27 cellular contexts compared by ENCODE assay signal in the genomic region with DNA sequence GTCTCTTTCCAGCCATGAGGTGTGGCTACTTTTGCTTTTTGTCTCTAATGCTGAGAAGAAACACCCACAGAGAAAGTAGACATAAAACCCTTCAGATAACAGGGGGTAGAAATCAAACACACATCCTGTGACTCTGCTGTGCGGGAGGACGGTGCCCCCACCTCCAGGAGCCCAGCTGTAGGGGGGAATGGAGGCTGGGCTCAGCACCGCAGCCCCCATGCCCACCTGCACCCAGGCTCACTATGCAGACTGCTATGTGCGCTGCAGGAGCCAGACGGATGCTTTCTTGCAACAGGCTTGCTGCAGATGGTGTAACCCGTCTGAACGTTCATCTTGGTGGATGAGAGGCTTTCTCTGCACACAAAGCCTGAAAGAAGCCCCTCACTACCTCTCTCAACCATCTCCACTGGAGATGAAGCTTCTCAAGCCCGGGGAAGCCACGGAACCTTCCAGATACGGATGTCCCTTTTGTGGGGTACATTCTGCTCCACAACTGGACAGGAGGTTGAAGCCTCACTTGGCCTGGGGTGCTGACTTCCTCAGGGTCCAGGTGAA.
DNase-seq lines count a peak whose midpoint lies in the region; ATAC-seq, FAIRE-seq and TF ChIP-seq lines count a peak whose summit lies in the region.
"Had no signal": no experiment of that assay in that cellular context is flagged by ENCODE, and none has a peak within 500 bp of the region (broad histone marks: within the 10 kb centered on the region; RNA-seq: fewer than 3 reads in every experiment).

No MANE protein-coding gene starts in this region.

- CTCF ChIA-PET in activated CD4-positive, alpha-beta memory T cell treated with anti-CD3 and anti-CD28 coated beads, Interleukin-2, amount 10 ng/mL, durations not matched to agents 7 days and 5 days (lab: Charles Lee): no interaction called here
- CTCF ChIA-PET in activated CD4-positive, alpha-beta memory T cell treated with anti-CD3 and anti-CD28 coated beads for 36 hours (lab: Charles Lee): no interaction called here

- TF ChIP-seq POLR2A in lower leg skin (IDR thresholded peaks at IDR 0.05) (no peak), testis (IDR thresholded peaks at IDR 0.05) (no peak)

- H3K4me1 ChIP-seq in DND-41 (ENCODE audit: insufficient read depth, low read length) (peaks cover 14% of the 10 kb centered on the region; the same call in 1 of the 2 replicates), testis (peaks cover 28% of the 10 kb centered on the region), pancreas (no peaks in the 10 kb centered on the region)
- H3K4me1 ChIP-seq: HAP-1, SJSA1 had no signal

- H3K4me3 ChIP-seq in DND-41 (ENCODE audit: low read depth in 1 of 2, low read length in 2 of 2) (no peak overlapping the region), lower leg skin (ENCODE audit: low read depth, poor library complexity, severe bottlenecking) (no peak overlapping the region), testis (no peak overlapping the region), pancreas (no peak overlapping the region)
- H3K4me3 ChIP-seq: BLaER1, GM23338, HAP-1, MG63, SJSA1 had no signal

- no peak for TF ChIP-seq CTCF in DND-41 (IDR thresholded peaks at IDR 0.05; ENCODE audit: borderline replicate concordance, extremely low read depth, low read length, poor library complexity, severe bottlenecking)
- TF ChIP-seq CTCF in lower leg skin (IDR thresholded peaks at IDR 0.05): no peak
- TF ChIP-seq CTCF in testis (IDR thresholded peaks at IDR 0.05): no peak
- TF ChIP-seq CTCF in endothelial cell (IDR thresholded peaks at IDR 0.05; ENCODE audit: unreplicated experiment): no peak
- TF ChIP-seq CTCF in pancreas (IDR thresholded peaks at IDR 0.05): no peak

- H3K9me3 Mint-ChIP-seq in activated CD4-positive, alpha-beta memory T cell treated with anti-CD3 and anti-CD28 coated beads, Interleukin-2, amount 10 ng/mL, durations not matched to agents 7 days and 5 days: no peaks in the 10 kb centered on the region
- no peaks in the 10 kb centered on the region for H3K9me3 Mint-ChIP-seq in activated CD4-positive, alpha-beta memory T cell treated with anti-CD3 and anti-CD28 coated beads for 36 hours
- no peaks in the 10 kb centered on the region for H3K9me3 Mint-ChIP-seq in endothelial cell (ENCODE audit: unreplicated experiment)
- H3K9me3 Mint-ChIP-seq: CD4-positive, CD25-positive, alpha-beta regulatory T cell; GM23338 had no signal

- no peak overlapping the region for H3K9ac ChIP-seq in DND-41 (ENCODE audit: low read depth, low read length)
- H3K9ac ChIP-seq: BLaER1 had no signal

- WGBS in lower leg skin, 2 donors: 87 to 90% methylated on average over 9 to 10 of the region's 10 CpGs
- WGBS in testis, 2 donors: 85 to 86% methylated on average over 5 to 10 of the region's 10 CpGs
- WGBS in pancreas, 2 donors: 87 to 92% methylated on average over 10 of the region's 10 CpGs

- H3K4me2 ChIP-seq in DND-41 (ENCODE audit: insufficient read depth, low read length): no peak overlapping the region
- H3K4me2 ChIP-seq: BLaER1, GM23338 had no signal

- H3K36me3 ChIP-seq in DND-41 (ENCODE audit: insufficient read depth, low read length) (no peaks in the 10 kb centered on the region), testis (ENCODE audit: low read depth, missing control alignments) (no peaks in the 10 kb centered on the region), pancreas (no peaks in the 10 kb centered on the region)
- H3K36me3 ChIP-seq: BLaER1, HAP-1, MG63, SJSA1 had no signal

- FAIRE-seq in pancreas (lab: Jason Lieb, UNC): no peak
- FAIRE-seq: GM18507 had no signal

- H3K27me3 Mint-ChIP-seq in activated CD4-positive, alpha-beta memory T cell treated with anti-CD3 and anti-CD28 coated beads, Interleukin-2, amount 10 ng/mL, durations not matched to agents 7 days and 5 days: peaks cover 15% of the 10 kb centered on the region
- no peaks in the 10 kb centered on the region for H3K27me3 Mint-ChIP-seq in activated CD4-positive, alpha-beta memory T cell treated with anti-CD3 and anti-CD28 coated beads for 36 hours
- peaks cover 6% of the 10 kb centered on the region for H3K27me3 Mint-ChIP-seq in endothelial cell (ENCODE audit: unreplicated experiment)

- ATAC-seq in DND-41 (ENCODE audit: insufficient read depth, low read depth): peak; percentile 85
- ATAC-seq in pancreas: no peak
- ATAC-seq: GM23338 had no signal

- H3K36me3 Mint-ChIP-seq in activated CD4-positive, alpha-beta memory T cell treated with anti-CD3 and anti-CD28 coated beads, Interleukin-2, amount 10 ng/mL, durations not matched to agents 7 days and 5 days (ENCODE audit: low read depth): no peaks in the 10 kb centered on the region
- H3K36me3 Mint-ChIP-seq in activated CD4-positive, alpha-beta memory T cell treated with anti-CD3 and anti-CD28 coated beads for 36 hours: no peaks in the 10 kb centered on the region
- H3K36me3 Mint-ChIP-seq in endothelial cell (ENCODE audit: low read depth, unreplicated experiment): no peaks in the 10 kb centered on the region
- H3K36me3 Mint-ChIP-seq: CD4-positive, CD25-positive, alpha-beta regulatory T cell had no signal

- H3K27ac ChIP-seq in DND-41 (ENCODE audit: low read length): no peak overlapping the region
- H3K27ac ChIP-seq in testis: no peak overlapping the region
- H3K27ac ChIP-seq in pancreas: no peak overlapping the region
- H3K27ac ChIP-seq: BLaER1, SJSA1 had no signal

- no peaks in the 10 kb centered on the region for H4K20me1 ChIP-seq in DND-41 (ENCODE audit: insufficient read depth, low read length)
- H4K20me1 ChIP-seq: BLaER1 had no signal

- intact Hi-C loops in activated CD4-positive, alpha-beta memory T cell treated with anti-CD3 and anti-CD28 coated beads for 36 hours (cut with micrococcal nuclease): loop anchor here (10.0 kb wide), 1 partner anchor 293 kb away; no protein-coding TSS in a partner anchor
- intact Hi-C loops in lower leg skin (cut with DNase I; ENCODE audit: low total_unique reads): loop anchor here (10.0 kb wide), 1 partner anchor 303 kb away; no protein-coding TSS in a partner anchor
- intact Hi-C loops in testis (cut with DNase I; ENCODE audit: low total_unique reads): no loop called here
- intact Hi-C loops in pancreas (cut with DNase I): no loop called here

- no peaks in the 10 kb centered on the region for H3K27me3 ChIP-seq in DND-41 (ENCODE audit: insufficient read depth, low read length, poor library complexity)
- H3K27me3 ChIP-seq in testis: no peaks in the 10 kb centered on the region
- no peaks in the 10 kb centered on the region for H3K27me3 ChIP-seq in pancreas
- H3K27me3 ChIP-seq: BLaER1, MG63, SJSA1 had no signal

- H3K27ac Mint-ChIP-seq in activated CD4-positive, alpha-beta memory T cell treated with anti-CD3 and anti-CD28 coated beads, Interleukin-2, amount 10 ng/mL, durations not matched to agents 7 days and 5 days: no peak overlapping the region
- H3K27ac Mint-ChIP-seq in activated CD4-positive, alpha-beta memory T cell treated with anti-CD3 and anti-CD28 coated beads for 36 hours: no peak overlapping the region
- H3K27ac Mint-ChIP-seq in endothelial cell (ENCODE audit: unreplicated experiment): no peak overlapping the region
- H3K27ac Mint-ChIP-seq: GM23338, HFFc6 had no signal

- H3K79me2 ChIP-seq in DND-41 (ENCODE audit: insufficient read depth, low read length): no peaks in the 10 kb centered on the region

- no peak overlapping the region for H2AFZ ChIP-seq in DND-41 (ENCODE audit: low read depth, low read length)
- H2AFZ ChIP-seq: GM23338 had no signal

- no peaks in the 10 kb centered on the region for H3K9me3 ChIP-seq in DND-41 (ENCODE audit: insufficient read depth, low read length, severe bottlenecking)
- H3K9me3 ChIP-seq in testis: no peaks in the 10 kb centered on the region
- H3K9me3 ChIP-seq in pancreas: no peaks in the 10 kb centered on the region
- H3K9me3 ChIP-seq: BLaER1, HAP-1, MG63, SJSA1 had no signal

- peak; percentile 4 for DNase-seq in activated CD4-positive, alpha-beta memory T cell treated with anti-CD3 and anti-CD28 coated beads, Interleukin-2, amount 10 ng/mL, durations not matched to agents 7 days and 5 days
- no peak for DNase-seq in activated CD4-positive, alpha-beta memory T cell treated with anti-CD3 and anti-CD28 coated beads for 36 hours
- peak; percentile 72 for DNase-seq in DND-41
- peak; percentile 4 to 54 for DNase-seq in lower leg skin (ENCODE audit: low spot score in 2 of 2)
- peak; percentile 1 for DNase-seq in testis
- no peak for DNase-seq in endothelial cell (ENCODE audit: low spot score)
- DNase-seq in pancreas: no peak
- no peak for DNase-seq in T1000 (lab: John Stamatoyannopoulos, UW)
- DNase-seq: 8988T; CD4-positive, CD25-positive, alpha-beta regulatory T cell; DMS153; HFFc6; KG1; MG63; NCI-H187; NCI-H2081 treated with DMSO at 0.1 percent for 48 hours; NCI-H2171; NCI-H226; NCI-H510A; NCI-H69; Right ventricle myocardium superior; RPMI8226 had no signal

- POLR2A ChIA-PET in activated CD4-positive, alpha-beta memory T cell treated with anti-CD3 and anti-CD28 coated beads, Interleukin-2, amount 10 ng/mL, durations not matched to agents 7 days and 5 days (lab: Charles Lee): no interaction called here
- POLR2A ChIA-PET in activated CD4-positive, alpha-beta memory T cell treated with anti-CD3 and anti-CD28 coated beads for 36 hours (lab: Charles Lee): no interaction called here

- H3K4me3 Mint-ChIP-seq in activated CD4-positive, alpha-beta memory T cell treated with anti-CD3 and anti-CD28 coated beads, Interleukin-2, amount 10 ng/mL, durations not matched to agents 7 days and 5 days: no peak overlapping the region
- no peak overlapping the region for H3K4me3 Mint-ChIP-seq in activated CD4-positive, alpha-beta memory T cell treated with anti-CD3 and anti-CD28 coated beads for 36 hours
- no peak overlapping the region for H3K4me3 Mint-ChIP-seq in endothelial cell (ENCODE audit: unreplicated experiment)
- H3K4me3 Mint-ChIP-seq: CD4-positive, CD25-positive, alpha-beta regulatory T cell; GM23338; HFFc6 had no signal

- H3K4me1 Mint-ChIP-seq in activated CD4-positive, alpha-beta memory T cell treated with anti-CD3 and anti-CD28 coated beads, Interleukin-2, amount 10 ng/mL, durations not matched to agents 7 days and 5 days: peaks cover 18% of the 10 kb centered on the region
- H3K4me1 Mint-ChIP-seq in activated CD4-positive, alpha-beta memory T cell treated with anti-CD3 and anti-CD28 coated beads for 36 hours (ENCODE audit: low read depth): peaks cover 2% of the 10 kb centered on the region
- H3K4me1 Mint-ChIP-seq in endothelial cell (ENCODE audit: unreplicated experiment): peaks cover 39% of the 10 kb centered on the region
- H3K4me1 Mint-ChIP-seq: CD4-positive, CD25-positive, alpha-beta regulatory T cell had no signal

Comparison
In these comparisons a context has a peak if more than half of its experiments do, and no peak if none do; other contexts are left out.
1. DNase-seq: peak in activated CD4-positive, alpha-beta memory T cell treated with anti-CD3 and anti-CD28 coated beads, Interleukin-2, amount 10 ng/mL, durations not matched to agents 7 days and 5 days (single experiment), DND-41 (single experiment), lower leg skin (2 of 2) and testis (single experiment); none in activated CD4-positive, alpha-beta memory T cell treated with anti-CD3 and anti-CD28 coated beads for 36 hours (single experiment), endothelial cell (single experiment), pancreas (0 of 6) and T1000 (single experiment).
2. intact Hi-C loops: an anchor here in activated CD4-positive, alpha-beta memory T cell treated with anti-CD3 and anti-CD28 coated beads for 36 hours (10.0 kb wide) and lower leg skin (10.0 kb wide); none called in testis and pancreas.